Comparison of ENCODE assay signal across 33 cellular contexts in the genomic region with DNA sequence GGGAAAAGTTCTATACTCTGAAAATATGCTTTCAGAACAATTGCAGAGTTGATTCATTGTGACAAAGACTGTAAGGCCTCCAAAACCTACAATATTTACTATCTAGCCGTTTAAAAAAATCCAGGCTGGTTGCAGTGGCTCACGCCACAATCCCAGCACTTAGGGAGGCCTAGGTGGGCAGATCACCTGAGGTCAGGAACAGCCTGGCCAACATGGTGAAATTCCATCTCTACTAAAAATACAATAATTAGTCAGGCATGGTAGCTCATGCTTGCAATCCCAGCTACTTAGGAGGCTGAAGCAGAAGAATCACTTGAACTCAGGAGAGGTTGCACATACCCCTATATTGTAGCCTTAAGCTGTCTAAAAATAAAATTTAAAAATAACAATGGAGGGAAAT. TPM values are rescaled to one million over a fixed set of nuclear protein-coding genes. Genes with fewer than 3 reads are reported as not detected.
"Had no signal": no experiment of that assay in that cellular context is flagged by ENCODE, and none has a peak within 500 bp of the region (broad histone marks: within the 10 kb centered on the region; RNA-seq: fewer than 3 reads in every experiment).

No MANE protein-coding gene starts in this region.

- DNase-seq: colonic mucosa; cortex of kidney; effector CD8-positive, alpha-beta T cell; effector memory CD8-positive, alpha-beta T cell; endodermal cell; esophagus squamous epithelium; foreskin fibroblast; foreskin melanocyte; gastrocnemius medialis; glutamatergic neuron; head of caudate nucleus; heart right ventricle; hypothalamus; immature natural killer cell; islet precursor cell; left colon; left lung; left ventricle myocardium superior; lower lobe of right lung; mesenchymal stem cell; naive B cell had no signal

- H3K9me3 ChIP-seq: colonic mucosa, gastrocnemius medialis had no signal

- H3K27ac ChIP-seq: colonic mucosa, epithelial cell of prostate, esophagus squamous epithelium, gastrocnemius medialis, heart right ventricle, left lung, lower lobe of right lung had no signal

- H3K27me3 ChIP-seq: colonic mucosa, left lung had no signal

- ATAC-seq: effector memory CD8-positive, alpha-beta T cell; esophagus mucosa; gastrocnemius medialis; heart right ventricle; left colon; left lung; left ventricle myocardium superior; lower lobe of right lung; mucosa of descending colon had no signal

- H3K4me1 ChIP-seq: colonic mucosa, esophagus squamous epithelium, gastrocnemius medialis, heart right ventricle, left lung, lower lobe of right lung had no signal

- H3K4me3 ChIP-seq: colonic mucosa, esophagus squamous epithelium, gastrocnemius medialis, heart right ventricle, left lung, lower lobe of right lung, mucosa of descending colon had no signal

- H3K36me3 ChIP-seq: colonic mucosa, esophagus squamous epithelium, gastrocnemius medialis, heart right ventricle, left lung, lower lobe of right lung had no signal

- FAIRE-seq: endometrium had no signal

RNA-seq across cellular contexts. Expression of gene TFF2, which starts 5.2 kb away (rescaled TPM):
- total RNA-seq: dermis microvascular lymphatic vessel endothelial cell, endodermal cell, esophagus mucosa, gastrocnemius medialis, glomerular endothelial cell, heart right ventricle, kidney epithelial cell, left lung, left ventricle myocardium superior, lower leg skin, lower lobe of right lung, lung microvascular endothelial cell, mesenteric fat pad, mesothelial cell of epicardium, myocyte had no signal
- polyA plus RNA-seq: heart right ventricle, immature natural killer cell had no signal

RNA-seq across cellular contexts. Expression of gene TFF1, which starts 10.3 kb away (rescaled TPM):
- total RNA-seq: dermis microvascular lymphatic vessel endothelial cell, esophagus mucosa, esophagus squamous epithelium, gastrocnemius medialis, glomerular endothelial cell, heart right ventricle, kidney epithelial cell, left lung, left ventricle myocardium superior, lower leg skin, lower lobe of right lung, lung microvascular endothelial cell, mesenteric fat pad, mesothelial cell of epicardium, myocyte had no signal
- polyA plus RNA-seq: heart right ventricle, immature natural killer cell had no signal

RNA-seq across cellular contexts. Expression of gene TMPRSS3, which starts 39.8 kb away (rescaled TPM):
- total RNA-seq: endodermal cell, gastrocnemius medialis, glomerular endothelial cell, left ventricle myocardium superior, lung microvascular endothelial cell, mesenteric fat pad, mesothelial cell of epicardium, myocyte had no signal

RNA-seq across cellular contexts. Expression of gene TFF3, which starts 40.8 kb away (rescaled TPM):
- total RNA-seq: mesothelial cell of epicardium had no signal
- polyA plus RNA-seq: immature natural killer cell had no signal

RNA-seq across cellular contexts. Expression of gene UBASH3A, which starts 47.7 kb away (rescaled TPM):
- total RNA-seq: dermis microvascular lymphatic vessel endothelial cell, endodermal cell, glomerular endothelial cell, kidney epithelial cell, left ventricle myocardium superior, lung microvascular endothelial cell, mesothelial cell of epicardium, myocyte had no signal
